22 cellular contexts compared by ENCODE assay signal in genomic region chr2:152460567-152460966, GRCh38.
DNase-seq lines count a peak whose midpoint lies in the region; ATAC-seq, FAIRE-seq and TF ChIP-seq lines count a peak whose summit lies in the region.
"Had no signal": no experiment of that assay in that cellular context is flagged by ENCODE, and none has a peak within 500 bp of the region (broad histone marks: within the 10 kb centered on the region; RNA-seq: fewer than 3 reads in every experiment).

No MANE protein-coding gene starts in this region.

- H3K27ac ChIP-seq in angular gyrus (ENCODE audit: low read depth, low read length) (peak overlapping the region; percentile 92), layer of hippocampus (ENCODE audit: low read depth, low read length) (peak overlapping the region; percentile 59)
- H3K27ac ChIP-seq: HL-60 had no signal

- POLR2A ChIA-PET in GM10248 (lab: Yijun Ruan, JAX): no interaction called here

- no peaks in the 10 kb centered on the region for H3K27me3 ChIP-seq in layer of hippocampus (ENCODE audit: control insufficient read depth, insufficient read depth, low read length)
- H3K27me3 ChIP-seq: BE2C had no signal

- no peak for DNase-seq in H54 (ENCODE audit: insufficient read length, low spot score)
- DNase-seq in T-helper 1 cell: no peak
- DNase-seq in dedifferentiated amniotic fluid mesenchymal stem cell (ENCODE audit: extremely low spot score): no peak
- DNase-seq in GM10248 (ENCODE audit: extremely low spot score): no peak
- no peak for DNase-seq in activated naive CD8-positive, alpha-beta T cell treated with anti-CD3 and anti-CD28 coated beads, Interleukin-2, amount 50 U/mL, for 24 hours
- DNase-seq: ACHN; BE2C; C1 segment of cervical spinal cord; CD4-positive, CD25-positive, alpha-beta regulatory T cell; CD8-positive, alpha-beta memory T cell; COR-L47; DMS 273 treated with DMSO at 0.1 percent for 48 hours; DMS53; DND-41; EL; GOT3; H9; IMR-90 had no signal

- FAIRE-seq in H54 (lab: Jason Lieb, UNC): peak; percentile 52
- FAIRE-seq: K562 had no signal

- TF ChIP-seq POLR2A in H54 (IDR thresholded peaks at IDR 0.05; ENCODE audit: low read depth, low read length): no peak

- no peaks in the 10 kb centered on the region for H3K9me3 Mint-ChIP-seq in activated naive CD8-positive, alpha-beta T cell treated with anti-CD3 and anti-CD28 coated beads, Interleukin-2, amount 50 U/mL, for 24 hours
- H3K9me3 Mint-ChIP-seq: CD8-positive, alpha-beta memory T cell; H9 had no signal

- H3K4me3 Mint-ChIP-seq in activated naive CD8-positive, alpha-beta T cell treated with anti-CD3 and anti-CD28 coated beads, Interleukin-2, amount 50 U/mL, for 24 hours: no peak overlapping the region
- H3K4me3 Mint-ChIP-seq: CD4-positive, CD25-positive, alpha-beta regulatory T cell; CD8-positive, alpha-beta memory T cell; H9 had no signal

- H3K36me3 Mint-ChIP-seq in activated naive CD8-positive, alpha-beta T cell treated with anti-CD3 and anti-CD28 coated beads, Interleukin-2, amount 50 U/mL, for 24 hours (ENCODE audit: low read depth): no peaks in the 10 kb centered on the region
- H3K36me3 Mint-ChIP-seq: CD4-positive, CD25-positive, alpha-beta regulatory T cell; CD8-positive, alpha-beta memory T cell had no signal

- no peak for TF ChIP-seq CTCF in GM10248 (IDR thresholded peaks at IDR 0.05; ENCODE audit: control extremely low read depth, extremely low read depth, low read depth, missing control alignments)

- no peak overlapping the region for H3K27ac Mint-ChIP-seq in activated naive CD8-positive, alpha-beta T cell treated with anti-CD3 and anti-CD28 coated beads, Interleukin-2, amount 50 U/mL, for 24 hours
- H3K27ac Mint-ChIP-seq: CD4-positive, CD25-positive, alpha-beta regulatory T cell; CD8-positive, alpha-beta memory T cell had no signal

- ATAC-seq in activated naive CD8-positive, alpha-beta T cell treated with anti-CD3 and anti-CD28 coated beads, Interleukin-2, amount 50 U/mL, for 24 hours: no peak
- ATAC-seq: K562 had no signal

- H3K4me1 Mint-ChIP-seq in activated naive CD8-positive, alpha-beta T cell treated with anti-CD3 and anti-CD28 coated beads, Interleukin-2, amount 50 U/mL, for 24 hours: no peaks in the 10 kb centered on the region
- H3K4me1 Mint-ChIP-seq: CD4-positive, CD25-positive, alpha-beta regulatory T cell; CD8-positive, alpha-beta memory T cell had no signal

- CTCF ChIA-PET in GM10248 (lab: Yijun Ruan, JAX): interaction anchor here (1.2 to 1.5 kb wide), 2 partner anchors 23 to 53 kb away, joined by 3 to 5 read pairs; no protein-coding TSS in a partner anchor

- peaks cover 5% of the 10 kb centered on the region for H3K27me3 Mint-ChIP-seq in activated naive CD8-positive, alpha-beta T cell treated with anti-CD3 and anti-CD28 coated beads, Interleukin-2, amount 50 U/mL, for 24 hours
- H3K27me3 Mint-ChIP-seq: CD4-positive, CD25-positive, alpha-beta regulatory T cell had no signal
